ENCODE assay signal across 15 cellular contexts in genomic region chr12:14959126-14959440, GRCh38. TPM values are rescaled to one million over a fixed set of nuclear protein-coding genes. Genes with fewer than 3 reads are reported as not detected.
DNase-seq lines count a peak whose midpoint lies in the region; TF ChIP-seq lines count a peak whose summit lies in the region.
"Had no signal": no experiment of that assay in that cellular context is flagged by ENCODE, and none has a peak within 500 bp of the region (broad histone marks: within the 10 kb centered on the region; RNA-seq: fewer than 3 reads in every experiment).

No MANE protein-coding gene starts in this region.

- H3K36me3 Mint-ChIP-seq in activated CD4-positive, alpha-beta memory T cell treated with anti-CD3 and anti-CD28 coated beads, Interleukin-2, amount 10 ng/mL, durations not matched to agents 7 days and 5 days (ENCODE audit: low read depth), result peaks cover 67% of the 10 kb centered on the region
- H3K36me3 Mint-ChIP-seq in immature natural killer cell, result peaks cover 8 to 20% (median 13%) of the 10 kb centered on the region in 3 donors

- peaks cover 53% of the 10 kb centered on the region for H3K4me1 ChIP-seq in suprapubic skin

- peak; percentile 74 for DNase-seq in activated effector memory CD4-positive, alpha-beta T cell treated with anti-CD3 and anti-CD28 coated beads, Interleukin-2, amount 50 U/mL, for 16 hours
- DNase-seq in activated effector memory CD4-positive, alpha-beta T cell treated with Interleukin-2 at 50 U/mL for 16 hours, result no peak
- peak; percentile 51 for DNase-seq in activated CD4-positive, alpha-beta memory T cell treated with anti-CD3 and anti-CD28 coated beads, Interleukin-2, amount 10 ng/mL, durations not matched to agents 7 days and 5 days
- DNase-seq in immature natural killer cell (no peak), suprapubic skin (ENCODE audit: low spot score in 2 of 2) (no peak), GM10266 (ENCODE audit: extremely low spot score) (no peak), hepatic stellate cell (ENCODE audit: low spot score) (no peak), C1 segment of cervical spinal cord (lab: John Stamatoyannopoulos, UW) (no peak)
- DNase-seq: glutamatergic neuron, NCI-H2171 treated with DMSO at 0.1 percent for 48 hours, SIG-M5 had no signal

- H3K4me1 Mint-ChIP-seq in activated CD4-positive, alpha-beta memory T cell treated with anti-CD3 and anti-CD28 coated beads, Interleukin-2, amount 10 ng/mL, durations not matched to agents 7 days and 5 days, result peaks cover 49% of the 10 kb centered on the region
- peaks cover 77 to 94% of the 10 kb centered on the region in 2 donors for H3K4me1 Mint-ChIP-seq in immature natural killer cell

- H3K4me3 ChIP-seq in suprapubic skin, result peak overlapping the region; percentile 53

- CTCF ChIA-PET in activated CD4-positive, alpha-beta memory T cell treated with anti-CD3 and anti-CD28 coated beads, Interleukin-2, amount 10 ng/mL, durations not matched to agents 7 days and 5 days (lab: Charles Lee), result interaction anchor here (0.9 to 1.5 kb wide), 4 partner anchors 11 to 189 kb away, joined by 3 to 10 read pairs (median 6); partner anchors contain the start of gene ERP27

- no peaks in the 10 kb centered on the region for H3K36me3 ChIP-seq in suprapubic skin

- no peak for TF ChIP-seq POLR2A in suprapubic skin (IDR thresholded peaks at IDR 0.05)

- no peak for TF ChIP-seq EP300 in suprapubic skin (IDR thresholded peaks at IDR 0.05)

- no peaks in the 10 kb centered on the region for H3K9me3 Mint-ChIP-seq in activated CD4-positive, alpha-beta memory T cell treated with anti-CD3 and anti-CD28 coated beads, Interleukin-2, amount 10 ng/mL, durations not matched to agents 7 days and 5 days
- peaks cover 0 to 2% (median 0%) of the 10 kb centered on the region in 6 donors for H3K9me3 Mint-ChIP-seq in immature natural killer cell

- peak overlapping the region; percentile 96 for H3K27ac Mint-ChIP-seq in activated CD4-positive, alpha-beta memory T cell treated with anti-CD3 and anti-CD28 coated beads, Interleukin-2, amount 10 ng/mL, durations not matched to agents 7 days and 5 days
- H3K27ac Mint-ChIP-seq in immature natural killer cell, result peak overlapping the region; percentile 94 to 100 (median 98)

- peak overlapping the region; percentile 47 for H3K27ac ChIP-seq in suprapubic skin

- H3K4me3 Mint-ChIP-seq in activated CD4-positive, alpha-beta memory T cell treated with anti-CD3 and anti-CD28 coated beads, Interleukin-2, amount 10 ng/mL, durations not matched to agents 7 days and 5 days, result peak overlapping the region; percentile 96
- peak overlapping the region; percentile 98 to 100 (median 100) for H3K4me3 Mint-ChIP-seq in immature natural killer cell

- POLR2A ChIA-PET in activated CD4-positive, alpha-beta memory T cell treated with anti-CD3 and anti-CD28 coated beads, Interleukin-2, amount 10 ng/mL, durations not matched to agents 7 days and 5 days (lab: Charles Lee), result interaction anchor here (1.0 to 8.8 kb wide), 12 partner anchors 8 to 593 kb away, joined by 3 to 110 read pairs (median 5); partner anchors contain the start of genes ATF7IP, C12orf60, ERP27 and WBP11

- TF ChIP-seq CTCF in suprapubic skin (IDR thresholded peaks at IDR 0.05) (no peak), GM10266 (IDR thresholded peaks at IDR 0.05; ENCODE audit: control insufficient read depth, insufficient read depth, low read depth, missing control alignments) (no peak)

- H3K27me3 ChIP-seq in suprapubic skin, result no peaks in the 10 kb centered on the region

- no peaks in the 10 kb centered on the region for H3K27me3 Mint-ChIP-seq in activated CD4-positive, alpha-beta memory T cell treated with anti-CD3 and anti-CD28 coated beads, Interleukin-2, amount 10 ng/mL, durations not matched to agents 7 days and 5 days
- peaks cover 5 to 15% (median 11%) of the 10 kb centered on the region in 3 donors for H3K27me3 Mint-ChIP-seq in immature natural killer cell (ENCODE audit: low read depth in 3 of 3)

- 91% methylated on average over 10 of the region's 10 CpGs for WGBS in suprapubic skin

- no peaks in the 10 kb centered on the region for H3K9me3 ChIP-seq in suprapubic skin

RNA-seq across cellular contexts. Expression of gene ARHGDIB, which starts 2.3 kb away (rescaled TPM):
- 1,000 to 10,000 TPM; 1,463 to 1,491 TPM for total RNA-seq in activated CD4-positive, alpha-beta memory T cell treated with anti-CD3 and anti-CD28 coated beads, Interleukin-2, amount 10 ng/mL, durations not matched to agents 7 days and 5 days
- 1,000 to 10,000 TPM; 2,434 to 4,716 (median 2,863) TPM for polyA plus RNA-seq in immature natural killer cell
- 100 to 1,000 TPM in 1 of 4 donors, 10 to 100 TPM in 3; 74.7 to 109 (median 85.4) TPM for total RNA-seq in suprapubic skin

RNA-seq across cellular contexts. Expression of gene PDE6H, which starts 13.8 kb away (rescaled TPM):
- total RNA-seq in activated CD4-positive, alpha-beta memory T cell treated with anti-CD3 and anti-CD28 coated beads, Interleukin-2, amount 10 ng/mL, durations not matched to agents 7 days and 5 days, result not detected
- polyA plus RNA-seq in immature natural killer cell, result not detected
- total RNA-seq in suprapubic skin, result not detected
- total RNA-seq: cerebellum, HT-29, urinary bladder had no signal
- polyA plus RNA-seq: AG04450, urinary bladder had no signal

RNA-seq across cellular contexts. Expression of gene ERP27, which starts 20.7 kb away (rescaled TPM):
- total RNA-seq in activated CD4-positive, alpha-beta memory T cell treated with anti-CD3 and anti-CD28 coated beads, Interleukin-2, amount 10 ng/mL, durations not matched to agents 7 days and 5 days, result 1 to 10 TPM; 7.2 to 8.5 TPM
- 1 to 10 TPM; 2.5 to 3.8 (median 3.8) TPM for polyA plus RNA-seq in immature natural killer cell
- total RNA-seq in suprapubic skin, result 1 to 10 TPM in 1 of 4 donors, under 1 TPM in 2, not detected in 1; 0.21 to 2.5 (median 0.91) TPM
- total RNA-seq: cerebellum had no signal
- polyA plus RNA-seq: AG04450 had no signal

Comparison
In these comparisons a context has a peak if more than half of its experiments do, and no peak if none do; other contexts are left out.
1. DNase-seq: peak in activated effector memory CD4-positive, alpha-beta T cell treated with anti-CD3 and anti-CD28 coated beads, Interleukin-2, amount 50 U/mL, for 16 hours (single experiment) and activated CD4-positive, alpha-beta memory T cell treated with anti-CD3 and anti-CD28 coated beads, Interleukin-2, amount 10 ng/mL, durations not matched to agents 7 days and 5 days (single experiment); none in activated effector memory CD4-positive, alpha-beta T cell treated with Interleukin-2 at 50 U/mL for 16 hours (single experiment), immature natural killer cell (0 of 3), suprapubic skin (0 of 2), GM10266 (single experiment), hepatic stellate cell (single experiment) and C1 segment of cervical spinal cord (0 of 14).
2. RNA of gene ARHGDIB, which starts 2.3 kb away (total RNA-seq): 1,463 to 1,491 TPM in activated CD4-positive, alpha-beta memory T cell treated with anti-CD3 and anti-CD28 coated beads, Interleukin-2, amount 10 ng/mL, durations not matched to agents 7 days and 5 days; 74.7 to 109 TPM in suprapubic skin; every median in the first group is over 10 times any median in the second.